ENCODE assay signal across 12 cellular contexts in genomic region chr1:2389644-2390043, GRCh38. TPM values are rescaled to one million over a fixed set of nuclear protein-coding genes. Genes with fewer than 3 reads are reported as not detected.
A peak's percentile ranks its signal among the peaks of the same experiment; 100 is the strongest.
DNase-seq lines count a peak whose midpoint lies in the region; ATAC-seq, FAIRE-seq and TF ChIP-seq lines count a peak whose summit lies in the region.
"Had no signal": no experiment of that assay in that cellular context is flagged by ENCODE, and none has a peak within 500 bp of the region (broad histone marks: within the 10 kb centered on the region; RNA-seq: fewer than 3 reads in every experiment).

No MANE protein-coding gene starts in this region.

- POLR2A ChIA-PET in PC-9 (lab: Charles Lee; ENCODE audit: unreplicated experiment): no interaction called here

- CTCF ChIA-PET in activated naive CD4-positive, alpha-beta T cell treated with anti-CD3 and anti-CD28 coated beads for 36 hours (lab: Charles Lee): interaction anchor here (0.8 to 2.6 kb wide), 2 partner anchors 8 to 195 kb away, joined by 4 to 13 read pairs; partner anchors contain the start of gene FAAP20
- CTCF ChIA-PET in PC-9 (lab: Charles Lee): no interaction called here

- no peak for TF ChIP-seq POLR2A in H54 (IDR thresholded peaks at IDR 0.05; ENCODE audit: low read depth, low read length)

- ATAC-seq in effector memory CD8-positive, alpha-beta T cell (replicated peaks): no peak
- no peak for ATAC-seq in stimulated activated effector memory CD8-positive, alpha-beta T cell treated with anti-CD3 and anti-CD28 coated beads, Interleukin-12 subunit alpha, Interleukin-12 subunit beta, amount 100 ng/mL, for 72 hours

- intact Hi-C loops in activated naive CD4-positive, alpha-beta T cell treated with anti-CD3 and anti-CD28 coated beads for 36 hours (cut with micrococcal nuclease): no loop called here
- intact Hi-C loops in PC-9 (cut with micrococcal nuclease; ENCODE audit: unreplicated experiment): loop anchor here (5.0 kb wide), 1 partner anchor 77 kb away; no protein-coding TSS in a partner anchor

- H3K27ac Mint-ChIP-seq in activated naive CD4-positive, alpha-beta T cell treated with anti-CD3 and anti-CD28 coated beads for 36 hours: no peak overlapping the region
- peak overlapping the region; percentile 58 to 82 for H3K27ac Mint-ChIP-seq in effector memory CD8-positive, alpha-beta T cell
- peak overlapping the region; percentile 61 for H3K27ac Mint-ChIP-seq in stimulated activated effector memory CD8-positive, alpha-beta T cell treated with anti-CD3 and anti-CD28 coated beads, Interleukin-12 subunit alpha, Interleukin-12 subunit beta, amount 100 ng/mL, for 72 hours

- H3K4me3 Mint-ChIP-seq in activated naive CD4-positive, alpha-beta T cell treated with anti-CD3 and anti-CD28 coated beads for 36 hours: peak overlapping the region; percentile 78
- peak overlapping the region; percentile 84 to 87 for H3K4me3 Mint-ChIP-seq in effector memory CD8-positive, alpha-beta T cell
- peak overlapping the region; percentile 80 for H3K4me3 Mint-ChIP-seq in stimulated activated effector memory CD8-positive, alpha-beta T cell treated with anti-CD3 and anti-CD28 coated beads, Interleukin-12 subunit alpha, Interleukin-12 subunit beta, amount 100 ng/mL, for 72 hours

- peaks cover 45% of the 10 kb centered on the region for H3K79me2 ChIP-seq in PC-9 (ENCODE audit: low read depth)

- peak overlapping the region; percentile 78 for H3K4me2 ChIP-seq in PC-9

- H3K4me1 Mint-ChIP-seq in activated naive CD4-positive, alpha-beta T cell treated with anti-CD3 and anti-CD28 coated beads for 36 hours (ENCODE audit: low read depth): peaks cover 32% of the 10 kb centered on the region
- H3K4me1 Mint-ChIP-seq in effector memory CD8-positive, alpha-beta T cell (ENCODE audit: low read depth in 2 of 2): peaks cover 27% of the 10 kb centered on the region in 2 donors
- peaks cover 32% of the 10 kb centered on the region for H3K4me1 Mint-ChIP-seq in stimulated activated effector memory CD8-positive, alpha-beta T cell treated with anti-CD3 and anti-CD28 coated beads, Interleukin-12 subunit alpha, Interleukin-12 subunit beta, amount 100 ng/mL, for 72 hours

- peaks cover 17% of the 10 kb centered on the region for H4K20me1 ChIP-seq in PC-9 (ENCODE audit: insufficient read depth)

- TF ChIP-seq CTCF in PC-9 (conservative IDR thresholded peaks at IDR 0.05): no peak

- H3K27me3 ChIP-seq in PC-9 (ENCODE audit: insufficient read depth, low read depth): no peaks in the 10 kb centered on the region

- H3K27me3 Mint-ChIP-seq in activated naive CD4-positive, alpha-beta T cell treated with anti-CD3 and anti-CD28 coated beads for 36 hours (ENCODE audit: low read depth): no peaks in the 10 kb centered on the region
- no peaks in the 10 kb centered on the region for H3K27me3 Mint-ChIP-seq in effector memory CD8-positive, alpha-beta T cell

- FAIRE-seq in H54 (lab: Jason Lieb, UNC): no peak

- H3K9me3 ChIP-seq in PC-9 (ENCODE audit: insufficient read depth, low read depth): no peaks in the 10 kb centered on the region

- no peaks in the 10 kb centered on the region for H3K9me3 Mint-ChIP-seq in activated naive CD4-positive, alpha-beta T cell treated with anti-CD3 and anti-CD28 coated beads for 36 hours
- no peaks in the 10 kb centered on the region for H3K9me3 Mint-ChIP-seq in effector memory CD8-positive, alpha-beta T cell
- H3K9me3 Mint-ChIP-seq in stimulated activated effector memory CD8-positive, alpha-beta T cell treated with anti-CD3 and anti-CD28 coated beads, Interleukin-12 subunit alpha, Interleukin-12 subunit beta, amount 100 ng/mL, for 72 hours: no peaks in the 10 kb centered on the region

- H3F3A ChIP-seq in PC-9 (ENCODE audit: insufficient read depth, low read depth): peaks cover 6% of the 10 kb centered on the region; the same call in 1 of the 2 replicates

- peaks cover 10% of the 10 kb centered on the region for H3K36me3 Mint-ChIP-seq in activated naive CD4-positive, alpha-beta T cell treated with anti-CD3 and anti-CD28 coated beads for 36 hours (ENCODE audit: low read depth)
- H3K36me3 Mint-ChIP-seq in effector memory CD8-positive, alpha-beta T cell (ENCODE audit: insufficient read depth): peaks cover 20% of the 10 kb centered on the region
- H3K36me3 Mint-ChIP-seq in stimulated activated effector memory CD8-positive, alpha-beta T cell treated with anti-CD3 and anti-CD28 coated beads, Interleukin-12 subunit alpha, Interleukin-12 subunit beta, amount 100 ng/mL, for 72 hours: peaks cover 31% of the 10 kb centered on the region

- no peak overlapping the region for H2AFZ ChIP-seq in PC-9

- H3K27ac ChIP-seq in PC-9: no peak overlapping the region

- no TSS peak for BruUV-seq in PC-9 (replicated peaks; lab: Mats Ljungman, UMichigan)

- peak overlapping the region; percentile 80; the same call in 1 of the 2 replicates for H3K4me3 ChIP-seq in PC-9

- no peaks in the 10 kb centered on the region for H3K36me3 ChIP-seq in PC-9 (ENCODE audit: low read depth)

- no peak for DNase-seq in activated naive CD4-positive, alpha-beta T cell treated with anti-CD3 and anti-CD28 coated beads for 36 hours
- no peak for DNase-seq in activated naive CD4-positive, alpha-beta T cell treated with anti-CD3 and anti-CD28 coated beads, Interleukin-2, amount 50 U/mL, for 16 hours
- DNase-seq in PC-9: no peak
- DNase-seq in effector memory CD8-positive, alpha-beta T cell: no peak
- no peak for DNase-seq in stimulated activated effector memory CD8-positive, alpha-beta T cell treated with anti-CD3 and anti-CD28 coated beads, Interleukin-12 subunit alpha, Interleukin-12 subunit beta, amount 100 ng/mL, for 72 hours (ENCODE audit: low spot score in 2 of 2)
- no peak for DNase-seq in NCI-H524 (lab: John Stamatoyannopoulos, UW)
- no peak for DNase-seq in DMS 273 (lab: John Stamatoyannopoulos, UW; ENCODE audit: unreplicated experiment)
- DNase-seq in H54 (ENCODE audit: insufficient read length, low spot score): no peak
- DNase-seq: central memory CD4-positive, alpha-beta T cell; GDM1; hypothalamus; T-helper 9 cell had no signal

- H3K9me2 ChIP-seq in PC-9 (ENCODE audit: insufficient read depth): no peaks in the 10 kb centered on the region

- peaks cover 19% of the 10 kb centered on the region for H3K4me1 ChIP-seq in PC-9 (replicated peaks; ENCODE audit: insufficient read depth)

RNA-seq across cellular contexts. Expression of gene MORN1, which starts 1.7 kb away (rescaled TPM):
- total RNA-seq in activated naive CD4-positive, alpha-beta T cell treated with anti-CD3 and anti-CD28 coated beads for 36 hours: 1 to 10 TPM; 3.2 to 4.9 TPM
- 47.8 and 51.0 TPM in 2 replicates for total RNA-seq in PC-9 (2021)

RNA-seq across cellular contexts. Expression of gene RER1, which starts 2.0 kb away (rescaled TPM):
- 100 to 1,000 TPM; 115 to 124 TPM for total RNA-seq in activated naive CD4-positive, alpha-beta T cell treated with anti-CD3 and anti-CD28 coated beads for 36 hours
- total RNA-seq in PC-9 (2021): 109 and 131 TPM in 2 replicates

RNA-seq across cellular contexts. Expression of gene PEX10, which starts 22.7 kb away (rescaled TPM):
- 1 to 10 TPM; 8.6 to 9.1 TPM for total RNA-seq in activated naive CD4-positive, alpha-beta T cell treated with anti-CD3 and anti-CD28 coated beads for 36 hours
- 24.3 and 26.3 TPM in 2 replicates for total RNA-seq in PC-9 (2021)
